13 cellular contexts compared by ENCODE assay signal in genomic region chrX:46803140-46803539, GRCh38. TPM values are rescaled to one million over a fixed set of nuclear protein-coding genes. Genes with fewer than 3 reads are reported as not detected.
DNase-seq lines count a peak whose midpoint lies in the region; ATAC-seq and TF ChIP-seq lines count a peak whose summit lies in the region.
"Had no signal": no experiment of that assay in that cellular context is flagged by ENCODE, and none has a peak within 500 bp of the region (broad histone marks: within the 10 kb centered on the region; RNA-seq: fewer than 3 reads in every experiment).

No MANE protein-coding gene starts in this region.

- H3K4me2 ChIP-seq in IMR-90 (ENCODE audit: low read depth, low read length), result no peak overlapping the region

- no peak overlapping the region for H3K4ac ChIP-seq in IMR-90 (ENCODE audit: low read depth, low read length)

- no peak overlapping the region for H2AFZ ChIP-seq in IMR-90 (replicated peaks; ENCODE audit: low read length, poor library complexity)

- H3K4me1 ChIP-seq in IMR-90 (ENCODE audit: control insufficient read depth, insufficient read depth, low read length), result no peaks in the 10 kb centered on the region
- H3K4me1 ChIP-seq: Caco-2, vagina had no signal

- intact Hi-C loops in Calu3 (cut with micrococcal nuclease; ENCODE audit: unreplicated experiment), result loop anchor here (10.0 kb wide), 2 partner anchors 232 to 292 kb away; no protein-coding TSS in a partner anchor
- intact Hi-C loops in IMR-90 (cut with micrococcal nuclease), result loop anchor here (1.0 kb wide), 1 partner anchor 227 kb away; no protein-coding TSS in a partner anchor

- H3K27me3 Mint-ChIP-seq in Calu3 (ENCODE audit: unreplicated experiment), result no peaks in the 10 kb centered on the region

- ATAC-seq in IMR-90 (ENCODE audit: low read depth) (no peak), GM21381 (IDR thresholded peaks at IDR 0.05; ENCODE audit: unreplicated experiment) (no peak)
- ATAC-seq: activated CD8-positive, alpha-beta memory T cell treated with anti-CD3 and anti-CD28 coated beads, Interleukin-2, amount 10 ng/mL, durations not matched to agents 7 days and 5 days had no signal

- H3K9me3 ChIP-seq in IMR-90 (ENCODE audit: control insufficient read depth, insufficient read depth, low read length), result no peaks in the 10 kb centered on the region
- H3K9me3 ChIP-seq: Caco-2, vagina had no signal

- in situ Hi-C loops in IMR-90 (cut with MboI; ENCODE audit: low sequenced_read_pairs), result no loop called here

- DNase-seq in Calu3, result peak; percentile 41
- DNase-seq in IMR-90, result no peak
- DNase-seq in kidney epithelial cell (ENCODE audit: low read depth), result no peak
- DNase-seq in mesenteric fat pad (ENCODE audit: low spot score), result no peak
- DNase-seq in activated naive CD4-positive, alpha-beta T cell treated with anti-CD3 and anti-CD28 coated beads, Interleukin-2, amount 50 U/mL, for 16 hours, result no peak
- DNase-seq in HK-2 (ENCODE audit: unreplicated experiment), result no peak
- DNase-seq: activated CD8-positive, alpha-beta memory T cell treated with anti-CD3 and anti-CD28 coated beads, Interleukin-2, amount 10 ng/mL, durations not matched to agents 7 days and 5 days; NCI-H1092 treated with DMSO at 0.1 percent for 48 hours had no signal

- H3K27me3 ChIP-seq in IMR-90 (ENCODE audit: control insufficient read depth, insufficient read depth, low read length), result no peaks in the 10 kb centered on the region; the same call in none of the 2 replicates
- H3K27me3 ChIP-seq in kidney epithelial cell (ENCODE audit: control insufficient read depth, insufficient read depth, low read length), result no peaks in the 10 kb centered on the region
- H3K27me3 ChIP-seq: vagina had no signal

- H3K4me3 ChIP-seq in IMR-90 (ENCODE audit: insufficient read depth, low read depth, low read length) (no peak overlapping the region), kidney epithelial cell (ENCODE audit: low read depth, low read length) (no peak overlapping the region)
- H3K4me3 ChIP-seq: vagina had no signal

- no peak overlapping the region for H3K18ac ChIP-seq in IMR-90 (ENCODE audit: low read depth, low read length)

- CTCF ChIA-PET in Calu3 (lab: Charles Lee), result no interaction called here
- CTCF ChIA-PET in IMR-90 (lab: Yijun Ruan, JAX), result interaction anchor here (0.7 kb wide), 1 partner anchor 290 kb away, joined by 6 read pairs; no protein-coding TSS in a partner anchor

- no peak overlapping the region for H4K5ac ChIP-seq in IMR-90 (ENCODE audit: low read depth, low read length)

- H3K4me1 Mint-ChIP-seq in Calu3 (ENCODE audit: low read depth, unreplicated experiment), result peaks cover 10% of the 10 kb centered on the region
- H3K4me1 Mint-ChIP-seq: activated CD8-positive, alpha-beta memory T cell treated with anti-CD3 and anti-CD28 coated beads, Interleukin-2, amount 10 ng/mL, durations not matched to agents 7 days and 5 days; nephron had no signal

- H3K36me3 ChIP-seq in IMR-90 (ENCODE audit: control insufficient read depth, insufficient read depth, low read length) (no peaks in the 10 kb centered on the region), kidney epithelial cell (ENCODE audit: control insufficient read depth, insufficient read depth, low read length) (no peaks in the 10 kb centered on the region)
- H3K36me3 ChIP-seq: vagina had no signal

- H3K9me1 ChIP-seq in IMR-90 (ENCODE audit: insufficient read depth, low read length), result no peaks in the 10 kb centered on the region

- H4K8ac ChIP-seq in IMR-90 (ENCODE audit: low read depth in 2 of 2, low read length in 2 of 2), result no peak overlapping the region

- H2BK5ac ChIP-seq in IMR-90 (ENCODE audit: low read depth, low read length, poor library complexity, severe bottlenecking), result no peak overlapping the region

- no peak overlapping the region for H3K4me3 Mint-ChIP-seq in Calu3 (ENCODE audit: low read depth, unreplicated experiment)
- H3K4me3 Mint-ChIP-seq: activated CD8-positive, alpha-beta memory T cell treated with anti-CD3 and anti-CD28 coated beads, Interleukin-2, amount 10 ng/mL, durations not matched to agents 7 days and 5 days; nephron had no signal

- no peaks in the 10 kb centered on the region for H4K20me1 ChIP-seq in IMR-90 (ENCODE audit: insufficient read depth, low read length)

- H3K9me3 Mint-ChIP-seq in Calu3 (ENCODE audit: low read depth, unreplicated experiment), result no peaks in the 10 kb centered on the region

- no peak overlapping the region for H2AK5ac ChIP-seq in IMR-90 (ENCODE audit: low read depth, low read length)

- dilution Hi-C loops in IMR-90 (cut with HindIII; ENCODE audit: low sequenced_read_pairs, unreplicated experiment), result no loop called here

- H3K79me1 ChIP-seq in IMR-90 (ENCODE audit: low read depth in 1 of 2, low read length in 2 of 2), result no peaks in the 10 kb centered on the region

- H3K36me3 Mint-ChIP-seq in Calu3 (ENCODE audit: insufficient read depth, unreplicated experiment), result no peaks in the 10 kb centered on the region
- H3K36me3 Mint-ChIP-seq: activated CD8-positive, alpha-beta memory T cell treated with anti-CD3 and anti-CD28 coated beads, Interleukin-2, amount 10 ng/mL, durations not matched to agents 7 days and 5 days had no signal

- no CpG with 5 or more reads among the region's 3 CpGs for WGBS in IMR-90 (ENCODE audit: extremely low coverage in 2 of 2, insufficient read length in 1 of 2), 2 experiments

- no peak overlapping the region for H3K27ac Mint-ChIP-seq in Calu3 (ENCODE audit: unreplicated experiment)
- H3K27ac Mint-ChIP-seq: activated CD8-positive, alpha-beta memory T cell treated with anti-CD3 and anti-CD28 coated beads, Interleukin-2, amount 10 ng/mL, durations not matched to agents 7 days and 5 days; nephron had no signal

- no peak overlapping the region for H2BK15ac ChIP-seq in IMR-90 (ENCODE audit: low read depth, low read length)

- TF ChIP-seq CTCF in Calu3 (IDR thresholded peaks at IDR 0.05; ENCODE audit: unreplicated experiment) (no peak), IMR-90 (conservative IDR thresholded peaks at IDR 0.05; ENCODE audit: low read depth, low read length) (peak; percentile 25; the same call in 1 of the 2 replicates), VCaP (conservative IDR thresholded peaks at IDR 0.05) (peak; percentile 61), kidney epithelial cell (IDR thresholded peaks at IDR 0.05; ENCODE audit: insufficient read depth, low read length, poor library complexity, severe bottlenecking) (peak; percentile 20)

- H3K14ac ChIP-seq in IMR-90 (replicated peaks; ENCODE audit: low read depth, low read length), result no peak overlapping the region

- H3K27ac ChIP-seq in IMR-90 (ENCODE audit: insufficient read depth, low read length) (no peak overlapping the region), VCaP (no peak overlapping the region)
- H3K27ac ChIP-seq: vagina had no signal

- no peak; the same call in 1 of the 2 replicates for TF ChIP-seq RAD21 in IMR-90 (IDR thresholded peaks at IDR 0.05; ENCODE audit: low read length)

- H3K23ac ChIP-seq in IMR-90 (ENCODE audit: low read depth, low read length), result no peak overlapping the region; the same call in 1 of the 2 replicates

- H2BK120ac ChIP-seq in IMR-90 (ENCODE audit: low read depth, low read length), result no peak overlapping the region

- H4K91ac ChIP-seq in IMR-90 (ENCODE audit: insufficient read depth, low read depth, low read length), result no peak overlapping the region

- H3K9ac ChIP-seq in IMR-90 (ENCODE audit: low read depth, low read length), result no peak overlapping the region

- peak overlapping the region; percentile 37 for H2AK9ac ChIP-seq in IMR-90 (replicated peaks; ENCODE audit: low read depth, low read length, poor library complexity)

- H3K56ac ChIP-seq in IMR-90 (ENCODE audit: extremely low read depth, insufficient read depth, low read length), result no peak overlapping the region

- POLR2A ChIA-PET in IMR-90 (lab: Charles Lee; ENCODE audit: unreplicated experiment), result no interaction called here

- no peak overlapping the region for H2BK20ac ChIP-seq in IMR-90 (ENCODE audit: low read depth, low read length)

- BruUV-seq in Calu3 (replicated peaks; lab: Mats Ljungman, UMichigan), result no TSS peak
- no TSS peak for BruUV-seq in IMR-90 (replicated peaks; lab: Mats Ljungman, UMichigan)

- no peak for TF ChIP-seq POLR2A in IMR-90 (IDR thresholded peaks at IDR 0.05; ENCODE audit: low read depth, low read length)

TF ChIP-seq in IMR-90, 13 proteins besides CTCF, POLR2A, EP300 and RAD21:
- TF ChIP-seq CHD1 (IDR thresholded peaks at IDR 0.05; ENCODE audit: low read depth, low read length), result no peak
- peak; percentile 22; the same call in 1 of the 2 replicates for TF ChIP-seq SMC3 (IDR thresholded peaks at IDR 0.05; ENCODE audit: low read depth, low read length)
TF ChIP-seq in IMR-90: peak in this region for 1.

RNA-seq across cellular contexts. Expression of gene RP2, which starts 33.7 kb away (rescaled TPM):
- total RNA-seq in Calu3 (2022) (25.5 and 28.6 TPM in 2 replicates), IMR-90 (2012; rRNA removed) (17.0 and 23.9 TPM in 2 replicates), kidney epithelial cell (15.3 and 15.6 TPM in 2 replicates), mesenteric fat pad (15.0 TPM)
- 4.7 and 6.8 TPM in 2 replicates for polyA plus RNA-seq in IMR-90 (2012; rRNA removed)
- polyA plus RNA-seq in IMR-90 (2012; cell fraction: cytosol; rRNA removed), result 1.6 and 2.1 TPM in 2 replicates
- 0.77 and 2.5 TPM in 2 replicates for polyA plus RNA-seq in IMR-90 (2012; cell fraction: nucleus; rRNA removed; ENCODE audit: low replicate concordance)

RNA-seq across cellular contexts. Expression of gene SLC9A7, which starts 44.2 kb away (rescaled TPM):
- total RNA-seq in Calu3 (2022), result 66.4 and 83.3 TPM in 2 replicates
- 67.5 and 76.4 TPM in 2 replicates for total RNA-seq in IMR-90 (2012; rRNA removed)
- 14.4 and 14.7 TPM in 2 replicates for polyA plus RNA-seq in IMR-90 (2012; rRNA removed)
- polyA plus RNA-seq in IMR-90 (2012; cell fraction: cytosol; rRNA removed), result 12.7 and 15.1 TPM in 2 replicates
- polyA plus RNA-seq in IMR-90 (2012; cell fraction: nucleus; rRNA removed; ENCODE audit: low replicate concordance), result 11.9 and 17.9 TPM in 2 replicates
- 9.8 and 12.3 TPM in 2 replicates for total RNA-seq in kidney epithelial cell
- 1.3 TPM for total RNA-seq in mesenteric fat pad
